17 cellular contexts compared by ENCODE assay signal in the genomic region with DNA sequence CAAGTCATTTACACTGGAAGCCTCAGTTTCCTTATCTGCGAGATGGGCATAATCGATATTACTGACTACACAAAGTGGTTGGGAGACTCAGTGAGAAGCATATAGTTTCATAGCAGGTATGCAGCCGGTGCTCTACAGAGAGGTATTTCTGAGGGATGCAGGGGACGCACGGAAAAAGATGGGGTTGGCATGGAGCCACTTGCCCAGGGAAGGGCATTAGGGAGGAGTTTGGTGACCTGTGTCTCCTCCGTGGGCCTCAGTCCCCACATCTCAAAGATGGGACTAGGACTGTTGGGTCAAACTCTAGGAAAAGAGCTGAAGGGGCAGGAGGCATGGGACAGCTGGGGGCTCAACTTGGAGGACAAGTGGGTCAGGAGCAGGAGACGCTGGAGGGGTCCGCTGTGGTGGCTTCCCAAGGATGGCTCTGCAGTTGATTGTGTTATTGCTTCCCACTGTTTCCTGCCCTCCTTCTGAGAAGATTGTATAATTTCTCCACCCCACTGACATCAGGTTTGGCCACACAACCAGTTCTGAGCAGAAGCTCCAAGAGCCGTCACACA.
DNase-seq lines count a peak whose midpoint lies in the region; ATAC-seq and TF ChIP-seq lines count a peak whose summit lies in the region.
"Had no signal": no experiment of that assay in that cellular context is flagged by ENCODE, and none has a peak within 500 bp of the region (broad histone marks: within the 10 kb centered on the region; RNA-seq: fewer than 3 reads in every experiment).

No MANE protein-coding gene starts in this region.

- H3K9me3 ChIP-seq in neural progenitor cell (ENCODE audit: low read depth): no peaks in the 10 kb centered on the region

- peaks cover 0 to 3% (median 1%) of the 10 kb centered on the region in 5 experiments for H3K9me3 Mint-ChIP-seq in brain
- H3K9me3 Mint-ChIP-seq in neural progenitor cell: no peaks in the 10 kb centered on the region

- no peak for ATAC-seq in GM18873 (IDR thresholded peaks at IDR 0.05; ENCODE audit: low FRiP score, unreplicated experiment)
- ATAC-seq: GM12878 had no signal

- no peak overlapping the region for H3K9ac ChIP-seq in neural progenitor cell
- H3K9ac ChIP-seq: BLaER1 treated with 17β-estradiol and CSF1 and Interleukin-3, amounts not matched to agents 10 nM and 100 nM; GM23248 had no signal

- peaks cover 2% of the 10 kb centered on the region for H3K27me3 Mint-ChIP-seq in brain
- H3K27me3 Mint-ChIP-seq in neural progenitor cell (ENCODE audit: insufficient read depth, low read depth): peaks cover 10% of the 10 kb centered on the region

- peak; percentile 43 for DNase-seq in NCI-H1694 treated with DMSO at 0.1 percent for 48 hours (lab: John Stamatoyannopoulos, UW)
- DNase-seq in NCI-H1694 (lab: John Stamatoyannopoulos, UW): no peak
- no peak for DNase-seq in neural progenitor cell (ENCODE audit: low spot score)
- peak; percentile 14 for DNase-seq in ureter (ENCODE audit: low spot score)
- DNase-seq in activated T-cell treated with anti-CD3 and anti-CD28 coated beads, Interleukin-2, amount 50 U/mL, for 1 hour: no peak
- DNase-seq in 8988T: no peak
- DNase-seq: AML-193; Calu3; CD4-positive, CD25-positive, alpha-beta regulatory T cell; DMS79; GM23248; H7 had no signal

- H3F3A ChIP-seq in neural progenitor cell (ENCODE audit: low read depth): peaks cover 12% of the 10 kb centered on the region

- H3K36me3 Mint-ChIP-seq in brain: no peaks in the 10 kb centered on the region
- no peaks in the 10 kb centered on the region for H3K36me3 Mint-ChIP-seq in neural progenitor cell
- H3K36me3 Mint-ChIP-seq: CD4-positive, CD25-positive, alpha-beta regulatory T cell had no signal

- peaks cover 42% of the 10 kb centered on the region for H3K27me3 ChIP-seq in neural progenitor cell
- H3K27me3 ChIP-seq: BLaER1 treated with 17β-estradiol and CSF1 and Interleukin-3, amounts not matched to agents 10 nM and 100 nM had no signal

- H3K36me3 ChIP-seq in neural progenitor cell: no peaks in the 10 kb centered on the region
- H3K36me3 ChIP-seq: BLaER1 treated with 17β-estradiol and CSF1 and Interleukin-3, amounts not matched to agents 10 nM and 100 nM had no signal

- H3K4me1 Mint-ChIP-seq in brain (peaks cover 43% of the 10 kb centered on the region), neural progenitor cell (peaks cover 44% of the 10 kb centered on the region)

- no peak overlapping the region for H3K27ac ChIP-seq in neural progenitor cell
- H3K27ac ChIP-seq: 22Rv1; BLaER1 treated with 17β-estradiol and CSF1 and Interleukin-3, amounts not matched to agents 10 nM and 100 nM; GM23248 had no signal

- no peaks in the 10 kb centered on the region for H4K20me1 ChIP-seq in neural progenitor cell (ENCODE audit: low read depth)
- H4K20me1 ChIP-seq: BLaER1 treated with 17β-estradiol and CSF1 and Interleukin-3, amounts not matched to agents 10 nM and 100 nM had no signal

- H3K4me2 ChIP-seq in neural progenitor cell: no peak overlapping the region

- H3K4me3 Mint-ChIP-seq in brain: no peak overlapping the region
- H3K4me3 Mint-ChIP-seq in neural progenitor cell: no peak overlapping the region
- H3K4me3 Mint-ChIP-seq: CD4-positive, CD25-positive, alpha-beta regulatory T cell had no signal

- no peaks in the 10 kb centered on the region for H3K79me2 ChIP-seq in neural progenitor cell (ENCODE audit: low read depth)

- peak overlapping the region; percentile 35 to 96 (median 84) for H3K27ac Mint-ChIP-seq in brain
- H3K27ac Mint-ChIP-seq in neural progenitor cell: peak overlapping the region; percentile 54
- H3K27ac Mint-ChIP-seq: CD4-positive, CD25-positive, alpha-beta regulatory T cell had no signal

- no peak overlapping the region for H3K4me3 ChIP-seq in neural progenitor cell
- H3K4me3 ChIP-seq: BLaER1 treated with 17β-estradiol and CSF1 and Interleukin-3, amounts not matched to agents 10 nM and 100 nM; GM12878; GM23248 had no signal

- H3K4me1 ChIP-seq in neural progenitor cell: peaks cover 16% of the 10 kb centered on the region

- no peak overlapping the region for H2AFZ ChIP-seq in neural progenitor cell (replicated peaks)
- H2AFZ ChIP-seq: GM23248 had no signal

- TF ChIP-seq CTCF in brain (conservative IDR thresholded peaks at IDR 0.05) (no peak), neural progenitor cell (IDR thresholded peaks at IDR 0.05) (no peak)

Comparison
In these comparisons a context has a peak if more than half of its experiments do, and no peak if none do; other contexts are left out.
1. DNase-seq: peak in NCI-H1694 treated with DMSO at 0.1 percent for 48 hours (single experiment) and ureter (single experiment); none in NCI-H1694 (single experiment), neural progenitor cell (single experiment), activated T-cell treated with anti-CD3 and anti-CD28 coated beads, Interleukin-2, amount 50 U/mL, for 1 hour (single experiment) and 8988T (single experiment).